In the genomic region with DNA sequence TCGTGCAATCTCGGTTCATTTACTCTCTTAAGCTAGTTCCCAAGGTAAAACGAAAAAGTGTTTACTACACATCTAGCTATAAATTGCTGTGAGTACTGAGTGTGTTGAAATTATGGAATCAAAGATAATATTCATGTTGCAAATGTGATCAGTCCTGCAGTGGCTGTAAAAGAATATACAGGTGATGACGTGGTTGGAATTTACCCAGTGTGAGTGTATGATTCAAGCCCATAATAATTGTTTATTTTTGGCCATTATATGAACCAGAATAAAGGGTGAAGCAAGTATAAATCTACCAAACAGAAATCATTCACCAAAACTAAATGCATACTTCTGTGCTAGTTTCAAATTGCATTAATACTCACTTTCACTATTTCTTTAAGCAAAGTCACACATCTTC, we compare ENCODE assay signal across 28 cellular contexts.
"Had no signal": no experiment of that assay in that cellular context is flagged by ENCODE, and none has a peak within 500 bp of the region (broad histone marks: within the 10 kb centered on the region; RNA-seq: fewer than 3 reads in every experiment).

No MANE protein-coding gene starts in this region.

- H3K4me1 ChIP-seq: esophagus squamous epithelium, gastrocnemius medialis, heart right ventricle, left lung, lower lobe of right lung had no signal

- H3K27me3 ChIP-seq: esophagus squamous epithelium, gastrocnemius medialis, heart right ventricle, left lung had no signal

- H3K9me3 ChIP-seq: esophagus squamous epithelium, gastrocnemius medialis, heart right ventricle, lower lobe of right lung, mucosa of descending colon had no signal

- H3K36me3 ChIP-seq: esophagus squamous epithelium, gastrocnemius medialis, heart right ventricle, left lung, lower lobe of right lung had no signal

- DNase-seq: dermis blood vessel endothelial cell; dorsolateral prefrontal cortex; effector CD4-positive, alpha-beta T cell; effector memory CD4-positive, alpha-beta T cell; endodermal cell; erythroblast; esophagus squamous epithelium; foreskin fibroblast; foreskin melanocyte; gastrocnemius medialis; glutamatergic neuron; head of caudate nucleus; heart right ventricle; hippocampal formation; left cardiac atrium; left lung; left ventricle myocardium superior; lower lobe of right lung; mesenchymal stem cell; mucosa of descending colon; naive B cell; naive thymus-derived CD8-positive, alpha-beta T cell had no signal

- H3K4me3 ChIP-seq: coronary artery, dorsolateral prefrontal cortex, esophagus squamous epithelium, gastrocnemius medialis, heart right ventricle, left lung, lower lobe of right lung, mucosa of descending colon had no signal

- H3K27ac ChIP-seq: coronary artery, dorsolateral prefrontal cortex, epithelial cell of prostate, esophagus squamous epithelium, gastrocnemius medialis, heart right ventricle, left lung, lower lobe of right lung had no signal

- FAIRE-seq: endometrium, islet of Langerhans, keratinocyte had no signal

- ATAC-seq: esophagus mucosa; gastrocnemius medialis; heart right ventricle; left cardiac atrium; left lung; left ventricle myocardium superior; lower lobe of right lung; mucosa of descending colon; naive thymus-derived CD8-positive, alpha-beta T cell had no signal
